In genomic region chr17:74776990-74777389, GRCh38 we compare ENCODE assay signal across 8 cellular contexts. TPM values are rescaled to one million over a fixed set of nuclear protein-coding genes. Genes with fewer than 3 reads are reported as not detected.
DNase-seq lines count a peak whose midpoint lies in the region; ATAC-seq and TF ChIP-seq lines count a peak whose summit lies in the region.

No MANE protein-coding gene starts in this region.

- H3K9me3 ChIP-seq in H9 (ENCODE audit: control insufficient read depth, low read depth, low read length): no peaks in the 10 kb centered on the region
- H3K9me3 ChIP-seq in T-helper 17 cell (ENCODE audit: control insufficient read depth, low read length, poor library complexity, severe bottlenecking): no peaks in the 10 kb centered on the region
- H3K9me3 ChIP-seq in gastroesophageal sphincter: no peaks in the 10 kb centered on the region
- H3K9me3 ChIP-seq in skeletal muscle satellite cell (replicated peaks; ENCODE audit: low read length): no peaks in the 10 kb centered on the region

- no peaks in the 10 kb centered on the region for H4K20me1 ChIP-seq in H9 (ENCODE audit: control insufficient read depth, insufficient read depth, insufficient read length)

- H3K79me2 ChIP-seq in H9 (ENCODE audit: insufficient read depth, low read length): no peaks in the 10 kb centered on the region

- H2AK5ac ChIP-seq in H9 (ENCODE audit: insufficient read length, low read length): no peak overlapping the region

- H2BK5ac ChIP-seq in H9 (ENCODE audit: insufficient read length, low read length): no peak overlapping the region

- no peaks in the 10 kb centered on the region for H3K79me1 ChIP-seq in H9 (ENCODE audit: insufficient read depth, low read depth, low read length, poor library complexity, severe bottlenecking)

- H3K56ac ChIP-seq in H9 (ENCODE audit: insufficient read length, low read depth, low read length): no peak overlapping the region

- peaks cover 10% of the 10 kb centered on the region for H3K23me2 ChIP-seq in H9 (ENCODE audit: insufficient read length, low read depth, low read length, poor library complexity, severe bottlenecking)

- H2BK15ac ChIP-seq in H9 (ENCODE audit: low read depth, low read length): no peak overlapping the region

- H3K9ac ChIP-seq in H9 (ENCODE audit: extremely low read depth, insufficient read length, low read length): peak overlapping the region; percentile 61
- H3K9ac ChIP-seq in skeletal muscle satellite cell (ENCODE audit: low read depth, low read length): peak overlapping the region; percentile 93

- H3K27me3 ChIP-seq in H9 (ENCODE audit: insufficient read depth, low read length) (no peaks in the 10 kb centered on the region), gastroesophageal sphincter (no peaks in the 10 kb centered on the region), skeletal muscle satellite cell (ENCODE audit: control insufficient read depth, insufficient read depth, low read length) (no peaks in the 10 kb centered on the region)

- H3K27me3 Mint-ChIP-seq in H9 (ENCODE audit: low read depth) (no peaks in the 10 kb centered on the region), T-helper 17 cell (no peaks in the 10 kb centered on the region)

- H3K23ac ChIP-seq in H9 (ENCODE audit: insufficient read length, low read depth, low read length): no peak overlapping the region

- H3K14ac ChIP-seq in H9 (ENCODE audit: insufficient read depth, low read length): no peak overlapping the region

- H3K27ac ChIP-seq in H9 (ENCODE audit: insufficient read length, low read depth, low read length): no peak overlapping the region
- peak overlapping the region in 3 of 4 donors; percentile 77 to 82 (median 81) for H3K27ac ChIP-seq in gastroesophageal sphincter

- H4K91ac ChIP-seq in H9 (ENCODE audit: insufficient read length, low read depth, low read length): no peak overlapping the region

- WGBS in H9 (ENCODE audit: extremely low coverage, insufficient read length, low lambda C conversion rate): no CpG with 5 or more reads among the region's 10 CpGs
- 20 to 35% methylated on average over 3 to 10 of the region's 10 CpGs for WGBS in gastroesophageal sphincter (ENCODE audit: low coverage in 1 of 2), 2 donors

- H3K4me3 ChIP-seq in gastroesophageal sphincter (peak overlapping the region; percentile 94 to 97), skeletal muscle satellite cell (ENCODE audit: low read length) (peak overlapping the region; percentile 97)

- H4K8ac ChIP-seq in H9 (replicated peaks; ENCODE audit: insufficient read length, low read depth, low read length): no peak overlapping the region

- peaks cover 16 to 41% (median 26%) of the 10 kb centered on the region in 3 experiments for H3K36me3 Mint-ChIP-seq in H9 (ENCODE audit: insufficient read depth in 1 of 3, low read depth in 3 of 3)
- H3K36me3 Mint-ChIP-seq in T-helper 17 cell (ENCODE audit: low read depth): peaks cover 4% of the 10 kb centered on the region

- H3K18ac ChIP-seq in H9 (ENCODE audit: insufficient read length, low read depth, low read length): no peak overlapping the region

- H4K5ac ChIP-seq in H9 (ENCODE audit: insufficient read length, low read depth, low read length): no peak overlapping the region

- no peak for TF ChIP-seq CTCF in H9 (conservative IDR thresholded peaks at IDR 0.05)
- no peak for TF ChIP-seq CTCF in gastroesophageal sphincter (IDR thresholded peaks at IDR 0.05)

- H2AFZ ChIP-seq in H9 (ENCODE audit: low read length): no peak overlapping the region

- H3K4me1 ChIP-seq in H9 (ENCODE audit: insufficient read depth, low read length) (no peaks in the 10 kb centered on the region; the same call in 1 of the 2 replicates), gastroesophageal sphincter (peaks cover 3 to 36% (median 13%) of the 10 kb centered on the region in 3 donors), skeletal muscle satellite cell (ENCODE audit: control insufficient read depth, insufficient read depth, low read length) (peaks cover 28% of the 10 kb centered on the region)

- H3K4me3 Mint-ChIP-seq in H9: peak overlapping the region; percentile 91 to 95
- H3K4me3 Mint-ChIP-seq in T-helper 17 cell: peak overlapping the region; percentile 99

- H2BK20ac ChIP-seq in H9 (ENCODE audit: low read depth, low read length, poor library complexity, severe bottlenecking): no peak overlapping the region

- H3K4ac ChIP-seq in H9 (ENCODE audit: low read depth, low read length): no peak overlapping the region

- H3K27ac Mint-ChIP-seq in H9: peak overlapping the region in 2 of 3 experiments; percentile 35 to 73; a peak in 2 of 7 replicates
- peak overlapping the region; percentile 96 for H3K27ac Mint-ChIP-seq in T-helper 17 cell

- no peak overlapping the region for H3T11ph ChIP-seq in H9 (ENCODE audit: low read length)

- H3K4me1 Mint-ChIP-seq in H9 (peaks cover 7 to 19% of the 10 kb centered on the region in 2 experiments), T-helper 17 cell (peaks cover 49% of the 10 kb centered on the region)

- no peak overlapping the region for H2BK12ac ChIP-seq in H9 (ENCODE audit: insufficient read length, low read depth, low read length)

- no peak for ATAC-seq in T-helper 17 cell
- no peak for ATAC-seq in gastroesophageal sphincter
- ATAC-seq in HG02763 (IDR thresholded peaks at IDR 0.05; ENCODE audit: unreplicated experiment): no peak
- ATAC-seq in GM21825 (IDR thresholded peaks at IDR 0.05; ENCODE audit: unreplicated experiment): no peak

- TF ChIP-seq EP300 in gastroesophageal sphincter (IDR thresholded peaks at IDR 0.05): no peak

- no peaks in the 10 kb centered on the region for H3K9me3 Mint-ChIP-seq in H9

- no peak overlapping the region for H2BK120ac ChIP-seq in H9 (ENCODE audit: low read depth, low read length, poor library complexity, severe bottlenecking)

- H3K4me2 ChIP-seq in H9 (ENCODE audit: insufficient read depth, insufficient read length, low read length) (peak overlapping the region; percentile 92), skeletal muscle satellite cell (ENCODE audit: low read length) (peak overlapping the region; percentile 95)

- DNase-seq in H9: no peak
- DNase-seq in T-helper 17 cell: no peak
- DNase-seq in ureter (ENCODE audit: low spot score): no peak
- DNase-seq in NCI-H2107 treated with DMSO at 0.1 percent for 48 hours (lab: John Stamatoyannopoulos, UW; ENCODE audit: unreplicated experiment): no peak

- no peak for TF ChIP-seq POLR2A in gastroesophageal sphincter (IDR thresholded peaks at IDR 0.05)

- H3K36me3 ChIP-seq in gastroesophageal sphincter (peaks cover 0 to 50% of the 10 kb centered on the region in 2 donors), skeletal muscle satellite cell (ENCODE audit: insufficient read depth, low read length) (peaks cover 33% of the 10 kb centered on the region)

RNA-seq across cellular contexts. Expression of gene NAT9, which starts 0.8 kb away (rescaled TPM):
- total RNA-seq in H9 (2021): 53.5 and 63.5 TPM in 2 replicates
- 10 to 100 TPM; 32.3 to 32.8 TPM for total RNA-seq in T-helper 17 cell
- 10 to 100 TPM; 21.7 to 34.7 (median 26.3) TPM for total RNA-seq in gastroesophageal sphincter
- 22.7 and 35.0 TPM in 2 replicates for total RNA-seq in skeletal muscle satellite cell (2012; rRNA removed)
- total RNA-seq in ureter: 65.1 TPM

RNA-seq across cellular contexts. Expression of gene NHERF1, which starts 28.6 kb away (rescaled TPM):
- 74.4 and 78.7 TPM in 2 replicates for total RNA-seq in H9 (2021)
- total RNA-seq in T-helper 17 cell: 100 to 1,000 TPM; 130 to 132 TPM
- 10 to 100 TPM; 10.3 to 25.7 (median 19.9) TPM for total RNA-seq in gastroesophageal sphincter
- 15.5 and 18.3 TPM in 2 replicates for total RNA-seq in skeletal muscle satellite cell (2012; rRNA removed)
- 20.6 TPM for total RNA-seq in ureter

RNA-seq across cellular contexts. Expression of gene RAB37, which starts 39.9 kb away (rescaled TPM):
- total RNA-seq in H9 (2021): 2.5 and 3.6 TPM in 2 replicates
- 10 to 100 TPM; 41.4 to 83.3 TPM for total RNA-seq in T-helper 17 cell
- total RNA-seq in gastroesophageal sphincter: 1 to 10 TPM; 1.2 to 5.1 (median 2.0) TPM
- under 0.01 and 0.25 TPM in 2 replicates for total RNA-seq in skeletal muscle satellite cell (2012; rRNA removed)
- total RNA-seq in ureter: 2.3 TPM
